ENCODE assay signal across 23 cellular contexts in the genomic region with DNA sequence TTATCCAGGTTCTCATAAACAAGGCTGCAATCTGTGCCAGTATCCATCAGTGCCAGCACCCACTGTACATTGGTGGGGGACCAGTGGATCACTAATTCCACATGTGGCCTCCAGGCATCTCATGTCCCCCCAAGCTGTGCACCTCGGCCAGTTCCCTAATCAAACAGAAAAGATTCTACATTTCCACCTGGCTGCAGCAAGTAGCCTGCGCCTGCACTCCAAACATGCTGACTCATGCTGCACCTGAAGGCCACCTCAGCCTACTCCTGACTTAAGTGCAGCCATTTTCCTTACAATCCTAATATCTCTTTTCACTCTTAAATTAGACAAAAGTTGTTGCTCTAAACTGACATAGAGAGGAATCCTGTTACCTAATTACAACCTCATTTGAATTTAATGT.
"Had no signal": no experiment of that assay in that cellular context is flagged by ENCODE, and none has a peak within 500 bp of the region (broad histone marks: within the 10 kb centered on the region; RNA-seq: fewer than 3 reads in every experiment).

No MANE protein-coding gene starts in this region.

- H3K79me2 ChIP-seq: hepatocyte had no signal

- H3K36me3 ChIP-seq: adrenal gland, colonic mucosa, esophagus muscularis mucosa, left lung, pancreas, thyroid gland, upper lobe of right lung had no signal

- H3K4me3 ChIP-seq: adrenal gland, colonic mucosa, dorsolateral prefrontal cortex, esophagus muscularis mucosa, hepatocyte, left lung, pancreas, thyroid gland, upper lobe of right lung had no signal

- H3K27me3 ChIP-seq: adrenal gland, colonic mucosa, esophagus muscularis mucosa, hepatocyte, left lung, pancreas, thyroid gland, upper lobe of right lung had no signal

- H3K4me1 ChIP-seq: adrenal gland, colonic mucosa, esophagus muscularis mucosa, left lung, pancreas, thyroid gland, upper lobe of right lung had no signal

- H2AFZ ChIP-seq: hepatocyte had no signal

- H3K27ac ChIP-seq: adrenal gland, colonic mucosa, dorsolateral prefrontal cortex, esophagus muscularis mucosa, hepatocyte, left lung, pancreas, thyroid gland, upper lobe of right lung had no signal

- H3K9me3 ChIP-seq: adrenal gland, colonic mucosa, esophagus muscularis mucosa, pancreas, thyroid gland, upper lobe of right lung had no signal

- ATAC-seq: activated T-cell treated with anti-CD3 and anti-CD28 coated beads, Interleukin-2, amount 50 U/mL, for 4 hours; effector memory CD8-positive, alpha-beta T cell; left lung; naive thymus-derived CD8-positive, alpha-beta T cell; pancreas; right cardiac atrium; stimulated activated naive CD8-positive, alpha-beta T cell treated with anti-CD3 and anti-CD28 coated beads, Interleukin-15, Interleukin-2, amounts not matched to agents 100 U/mL and 50 U/mL, for 24 hours; upper lobe of right lung had no signal

- H3K4me2 ChIP-seq: hepatocyte had no signal

- DNase-seq: activated B cell treated with CpG ODN at 0.5 μM for 24 hours; activated CD4-positive, alpha-beta T cell treated with anti-CD3 and anti-CD28 coated beads for 4 hours; activated CD4-positive, alpha-beta T cell treated with anti-CD3 and anti-CD28 coated beads, Interleukin-2, amount 50 U/mL, for 48 hours; activated CD8-positive, alpha-beta memory T cell treated with anti-CD3 and anti-CD28 coated beads, Interleukin-2, amount 50 U/mL, for 48 hours; activated naive CD4-positive, alpha-beta T cell; activated T-cell treated with anti-CD3 and anti-CD28 coated beads, Interleukin-2, amount 50 U/mL, for 4 hours; adrenal gland; colonic mucosa; dorsolateral prefrontal cortex; effector memory CD8-positive, alpha-beta T cell; glutamatergic neuron; kidney glomerular epithelial cell; left lung; naive thymus-derived CD8-positive, alpha-beta T cell; pancreas; right cardiac atrium; stimulated activated CD4-positive, alpha-beta T cell treated with anti-CD3 and anti-CD28 coated beads, Interleukin-12 subunit alpha, Interleukin-12 subunit beta, amount 100 ng/mL, for 4 hours; stimulated activated CD4-positive, alpha-beta T cell treated with anti-CD3 and anti-CD28 coated beads, Interleukin-4, amount 100 ng/mL, for 4 hours; stimulated activated naive CD8-positive, alpha-beta T cell treated with anti-CD3 and anti-CD28 coated beads, Interleukin-15, Interleukin-2, amounts not matched to agents 100 U/mL and 50 U/mL, for 24 hours; thyroid gland; upper lobe of right lung had no signal
